Comparison of ENCODE assay signal across 8 cellular contexts in genomic region chr19:14494910-14495677, GRCh38. TPM values are rescaled to one million over a fixed set of nuclear protein-coding genes. Genes with fewer than 3 reads are reported as not detected.
DNase-seq lines count a peak whose midpoint lies in the region; ATAC-seq and TF ChIP-seq lines count a peak whose summit lies in the region.

No MANE protein-coding gene starts in this region.

- H3K9ac ChIP-seq in SU-DHL-6 (ENCODE audit: low read length) = peak overlapping the region; percentile 40

- DNase-seq in GM10248 (ENCODE audit: extremely low spot score) (peak; percentile 22), gastrocnemius medialis (no peak), SW480 (ENCODE audit: low spot score) (no peak), posterior vena cava (ENCODE audit: low spot score) (no peak), germinal center (ENCODE audit: low spot score) (no peak)

- H3K4me3 ChIP-seq in SU-DHL-6 (ENCODE audit: insufficient read depth, low read length, poor library complexity, severe bottlenecking) (peak overlapping the region; percentile 55), gastroesophageal sphincter (peak overlapping the region; percentile 58 to 96), gastrocnemius medialis (peak overlapping the region; percentile 74 to 84 (median 80))

- H2AFZ ChIP-seq in SU-DHL-6 (ENCODE audit: low read depth, low read length, severe bottlenecking) = no peak overlapping the region

- TF ChIP-seq EP300 in gastroesophageal sphincter (IDR thresholded peaks at IDR 0.05) = no peak

- in situ Hi-C loops in gastrocnemius medialis (cut with MboI; ENCODE audit: low sequenced_read_pairs in 4 of 4) = no loop called here

- TF ChIP-seq CTCF in GM10248 (IDR thresholded peaks at IDR 0.05; ENCODE audit: control extremely low read depth, extremely low read depth, low read depth, missing control alignments) = no peak
- TF ChIP-seq CTCF in SU-DHL-6 (IDR thresholded peaks at IDR 0.05; ENCODE audit: insufficient read depth, low read length, poor library complexity, severe bottlenecking) = no peak
- no peak for TF ChIP-seq CTCF in gastroesophageal sphincter (IDR thresholded peaks at IDR 0.05)
- TF ChIP-seq CTCF in gastrocnemius medialis (IDR thresholded peaks at IDR 0.05 in 4 of 5, conservative IDR thresholded peaks at IDR 0.05 in 1 of 5) = no peak

- TF ChIP-seq POLR2A in gastroesophageal sphincter (IDR thresholded peaks at IDR 0.05) (no peak), gastrocnemius medialis (IDR thresholded peaks at IDR 0.05) (no peak)

- H3K27ac ChIP-seq in SU-DHL-6 (ENCODE audit: low read depth, low read length) (no peak overlapping the region), gastroesophageal sphincter (peak overlapping the region; percentile 4 to 88 (median 86)), gastrocnemius medialis (peak overlapping the region; percentile 70 to 75 (median 72))

- H3F3A ChIP-seq in SU-DHL-6 (ENCODE audit: insufficient read depth) = no peaks in the 10 kb centered on the region

- no peaks in the 10 kb centered on the region for H3K9me3 ChIP-seq in SU-DHL-6 (ENCODE audit: insufficient read depth, low read length)
- no peaks in the 10 kb centered on the region for H3K9me3 ChIP-seq in gastroesophageal sphincter
- no peaks in the 10 kb centered on the region for H3K9me3 ChIP-seq in gastrocnemius medialis

- H3K9me2 ChIP-seq in SU-DHL-6 (replicated peaks; ENCODE audit: insufficient read depth, low read length) = no peaks in the 10 kb centered on the region

- POLR2A ChIA-PET in GM10248 (lab: Yijun Ruan, JAX) = no interaction called here

- intact Hi-C loops in gastrocnemius medialis (cut with DNase I; ENCODE audit: low total_unique reads) = loop anchor here (5.0 kb wide), 1 partner anchor 67 kb away; no protein-coding TSS in a partner anchor
- intact Hi-C loops in posterior vena cava (cut with DNase I) = no loop called here

- no peaks in the 10 kb centered on the region for H3K36me3 ChIP-seq in SU-DHL-6 (ENCODE audit: low read length)
- peaks cover 0 to 25% of the 10 kb centered on the region in 2 donors for H3K36me3 ChIP-seq in gastroesophageal sphincter
- H3K36me3 ChIP-seq in gastrocnemius medialis = peaks cover 0 to 11% of the 10 kb centered on the region in 2 donors

- H3K4me1 ChIP-seq in gastroesophageal sphincter = peaks cover 0 to 55% (median 15%) of the 10 kb centered on the region in 3 donors
- peaks cover 6 to 18% of the 10 kb centered on the region in 2 donors for H3K4me1 ChIP-seq in gastrocnemius medialis

- H3K4me2 ChIP-seq in SU-DHL-6 (ENCODE audit: low read depth, low read length, poor library complexity, severe bottlenecking) = peak overlapping the region; percentile 57

- no peaks in the 10 kb centered on the region for H3K79me2 ChIP-seq in SU-DHL-6 (ENCODE audit: insufficient read depth, low read length)

- ATAC-seq in gastroesophageal sphincter (no peak), gastrocnemius medialis (no peak), HG03039 (IDR thresholded peaks at IDR 0.05; ENCODE audit: unreplicated experiment) (no peak)

- no peaks in the 10 kb centered on the region for H4K20me1 ChIP-seq in SU-DHL-6 (ENCODE audit: low read depth, low read length)

- H3K27me3 ChIP-seq in SU-DHL-6 (ENCODE audit: low read length) (no peaks in the 10 kb centered on the region), gastroesophageal sphincter (no peaks in the 10 kb centered on the region), gastrocnemius medialis (no peaks in the 10 kb centered on the region)

- WGBS in gastroesophageal sphincter (ENCODE audit: low coverage in 1 of 2), 2 donors = 5 to 43% methylated on average over 4 of the region's 14 CpGs

- CTCF ChIA-PET in GM10248 (lab: Yijun Ruan, JAX) = interaction anchor here (1.1 to 5.8 kb wide), 6 partner anchors 8 to 28 kb away, joined by 3 to 43 read pairs (median 4); no protein-coding TSS in a partner anchor

RNA-seq across cellular contexts. Expression of gene GIPC1, which starts 0.8 kb away (rescaled TPM):
- total RNA-seq in gastroesophageal sphincter (100 to 1,000 TPM in 1 of 4 donors, 10 to 100 TPM in 3; 63.8 to 115 (median 78.3) TPM), gastrocnemius medialis (10 to 100 TPM; 18.4 to 70.3 (median 54.7) TPM), posterior vena cava (10 to 100 TPM; 43.5 to 46.1 TPM)

RNA-seq across cellular contexts. Expression of gene PTGER1, which starts 19.9 kb away (rescaled TPM):
- total RNA-seq in gastroesophageal sphincter (1 to 10 TPM in 2 of 4 donors, under 1 TPM in 2; 0.23 to 4.6 (median 1.3) TPM), gastrocnemius medialis (under 1 TPM in 1 of 4 donors, not detected in 3; 0.29 TPM), posterior vena cava (1 to 10 TPM in 1 of 2 donors, under 1 TPM in 1; 0.95 to 1.6 TPM)

RNA-seq across cellular contexts. Expression of gene DNAJB1, which starts 23.1 kb away (rescaled TPM):
- 10 to 100 TPM; 59.3 to 72.8 (median 68.2) TPM for total RNA-seq in gastroesophageal sphincter
- 10 to 100 TPM; 12.3 to 27.3 (median 16.6) TPM for total RNA-seq in gastrocnemius medialis
- 10 to 100 TPM; 56.2 to 63.2 TPM for total RNA-seq in posterior vena cava

RNA-seq across cellular contexts. Expression of gene TECR, which starts 34.3 kb away (rescaled TPM):
- total RNA-seq in gastroesophageal sphincter (10 to 100 TPM; 21.3 to 27.2 (median 24.3) TPM), gastrocnemius medialis (100 to 1,000 TPM in 2 of 4 donors, 10 to 100 TPM in 2; 56.2 to 155 (median 113) TPM), posterior vena cava (10 to 100 TPM; 36.8 to 56.6 TPM)
